In genomic region chr6:89121934-89122333, GRCh38 we compare ENCODE assay signal across 22 cellular contexts. TPM values are rescaled to one million over a fixed set of nuclear protein-coding genes. Genes with fewer than 3 reads are reported as not detected.
"Had no signal": no experiment of that assay in that cellular context is flagged by ENCODE, and none has a peak within 500 bp of the region (broad histone marks: within the 10 kb centered on the region; RNA-seq: fewer than 3 reads in every experiment).

No MANE protein-coding gene starts in this region.

- H3K27ac ChIP-seq: epithelial cell of prostate, gastroesophageal sphincter, heart left ventricle, hepatocyte, neutrophil, parathyroid adenoma, suprapubic skin, transverse colon, upper lobe of right lung, uterus had no signal

- H3K79me2 ChIP-seq: parathyroid adenoma had no signal

- H3K9ac ChIP-seq: parathyroid adenoma had no signal

- DNase-seq: effector CD8-positive, alpha-beta T cell; endodermal cell; heart left ventricle; kidney; natural killer cell; stimulated activated CD4-positive, alpha-beta T cell treated with anti-CD3 and anti-CD28 coated beads, Interleukin-12 subunit alpha, Interleukin-12 subunit beta, amount 100 ng/mL, for 4 hours; stimulated activated CD4-positive, alpha-beta T cell treated with anti-CD3 and anti-CD28 coated beads, Interleukin-1b, Interleukin-23, amount 100 ng/mL, for 48 hours; stimulated activated CD4-positive, alpha-beta T cell treated with anti-CD3 and anti-CD28 coated beads, Interleukin-4, amount 100 ng/mL, for 1 hour; stimulated activated CD8-positive, alpha-beta memory T cell treated with anti-CD3 and anti-CD28 coated beads, Interleukin-4, amount 100 ng/mL, for 48 hours; stimulated activated naive CD8-positive, alpha-beta T cell treated with anti-CD3 and anti-CD28 coated beads, Interleukin-15, amount 100 ng/mL, for 72 hours; transverse colon; upper lobe of right lung; uterus had no signal

- H3K9me3 ChIP-seq: gastroesophageal sphincter, heart left ventricle, neutrophil, suprapubic skin, transverse colon, upper lobe of right lung, uterus had no signal

- H3K4me1 ChIP-seq: uterus had no signal

- H3K4me2 ChIP-seq: hepatocyte, smooth muscle cell had no signal

- H3K36me3 ChIP-seq: gastroesophageal sphincter, heart left ventricle, neutrophil, suprapubic skin, transverse colon, upper lobe of right lung, uterus had no signal

- H3K4me3 ChIP-seq: gastroesophageal sphincter, heart left ventricle, hepatocyte, lung, smooth muscle cell, suprapubic skin, transverse colon, upper lobe of right lung, uterus had no signal

- H2AFZ ChIP-seq: hepatocyte, parathyroid adenoma had no signal

- H3K27me3 ChIP-seq: gastroesophageal sphincter, heart left ventricle, hepatocyte, suprapubic skin, upper lobe of right lung, uterus had no signal

RNA-seq across cellular contexts. Expression of gene SRSF12, which starts 4.1 kb away (rescaled TPM):
- total RNA-seq: mononuclear cell, transverse colon, upper lobe of right lung had no signal
